1 cellular context compared by ENCODE assay signal in the genomic region with DNA sequence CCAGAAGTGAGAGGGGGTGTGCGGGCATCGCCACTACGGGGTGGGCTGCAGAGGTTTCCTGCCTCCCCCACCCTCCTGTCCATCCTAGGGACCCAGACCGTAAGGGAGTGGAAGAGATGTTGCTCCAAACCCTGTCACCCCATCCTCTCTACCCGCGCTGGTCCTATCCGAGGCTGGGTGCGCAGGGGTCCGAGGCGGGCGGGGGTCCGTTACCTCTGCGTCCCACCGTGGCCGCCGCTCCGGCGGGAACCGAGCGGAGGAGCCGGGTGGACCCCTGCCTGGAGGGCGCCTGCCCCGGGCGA.
TF ChIP-seq lines count a peak whose summit lies in the region.

No MANE protein-coding gene starts in this region.

TF ChIP-seq in GM12878, 131 proteins besides CTCF, POLR2A, EP300 and RAD21 (continued from another document):
- TF ChIP-seq, protein P1, sequence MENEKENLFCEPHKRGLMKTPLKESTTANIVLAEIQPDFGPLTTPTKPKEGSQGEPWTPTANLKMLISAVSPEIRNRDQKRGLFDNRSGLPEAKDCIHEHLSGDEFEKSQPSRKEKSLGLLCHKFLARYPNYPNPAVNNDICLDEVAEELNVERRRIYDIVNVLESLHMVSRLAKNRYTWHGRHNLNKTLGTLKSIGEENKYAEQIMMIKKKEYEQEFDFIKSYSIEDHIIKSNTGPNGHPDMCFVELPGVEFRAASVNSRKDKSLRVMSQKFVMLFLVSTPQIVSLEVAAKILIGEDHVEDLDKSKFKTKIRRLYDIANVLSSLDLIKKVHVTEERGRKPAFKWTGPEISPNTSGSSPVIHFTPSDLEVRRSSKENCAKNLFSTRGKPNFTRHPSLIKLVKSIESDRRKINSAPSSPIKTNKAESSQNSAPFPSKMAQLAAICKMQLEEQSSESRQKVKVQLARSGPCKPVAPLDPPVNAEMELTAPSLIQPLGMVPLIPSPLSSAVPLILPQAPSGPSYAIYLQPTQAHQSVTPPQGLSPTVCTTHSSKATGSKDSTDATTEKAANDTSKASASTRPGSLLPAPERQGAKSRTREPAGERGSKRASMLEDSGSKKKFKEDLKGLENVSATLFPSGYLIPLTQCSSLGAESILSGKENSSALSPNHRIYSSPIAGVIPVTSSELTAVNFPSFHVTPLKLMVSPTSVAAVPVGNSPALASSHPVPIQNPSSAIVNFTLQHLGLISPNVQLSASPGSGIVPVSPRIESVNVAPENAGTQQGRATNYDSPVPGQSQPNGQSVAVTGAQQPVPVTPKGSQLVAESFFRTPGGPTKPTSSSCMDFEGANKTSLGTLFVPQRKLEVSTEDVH (IDR thresholded peaks at IDR 0.05; ENCODE audit: low read depth, partially characterized antibody), result no peak
- TF ChIP-seq IKZF1 (conservative IDR thresholded peaks at IDR 0.05) (peak; percentile 60), PAX5 (IDR thresholded peaks at IDR 0.05; ENCODE audit: borderline replicate concordance, low read depth, low read length) (no peak)
